1 cellular context compared by ENCODE assay signal in genomic region chr19:7986321-7987083, GRCh38.
TF ChIP-seq lines count a peak whose summit lies in the region.

No MANE protein-coding gene starts in this region.

TF ChIP-seq in HEK293T, 16 proteins besides CTCF, POLR2A, EP300 and RAD21 (continued from another document):
- no peak for TF ChIP-seq PKNOX1 (IDR thresholded peaks at IDR 0.05)
- no peak for TF ChIP-seq ZNF384 (IDR thresholded peaks at IDR 0.05)
- TF ChIP-seq BHLHE40 (IDR thresholded peaks at IDR 0.05; ENCODE audit: borderline replicate concordance), result no peak
- TF ChIP-seq L3MBTL2 (conservative IDR thresholded peaks at IDR 0.05), result no peak
- no peak for TF ChIP-seq FOXA1 (IDR thresholded peaks at IDR 0.05)
- no peak for TF ChIP-seq NFRKB (IDR thresholded peaks at IDR 0.05)
- TF ChIP-seq SUZ12 (IDR thresholded peaks at IDR 0.05), result no peak
- TF ChIP-seq ARNT (IDR thresholded peaks at IDR 0.05), result no peak
- no peak for TF ChIP-seq HDGF (IDR thresholded peaks at IDR 0.05; ENCODE audit: borderline replicate concordance)
- no peak for TF ChIP-seq FOXK2 (IDR thresholded peaks at IDR 0.05)
- no peak for TF ChIP-seq CTBP1 (IDR thresholded peaks at IDR 0.05; ENCODE audit: borderline replicate concordance)
- TF ChIP-seq LEF1 (IDR thresholded peaks at IDR 0.05; ENCODE audit: borderline replicate concordance), result no peak
- no peak for TF ChIP-seq ELF4 (IDR thresholded peaks at IDR 0.05)
